Comparison of ENCODE assay signal across 21 cellular contexts in genomic region chr3:65503776-65504175, GRCh38.
A peak's percentile ranks its signal among the peaks of the same experiment; 100 is the strongest.
DNase-seq lines count a peak whose midpoint lies in the region; ATAC-seq and TF ChIP-seq lines count a peak whose summit lies in the region.
"Had no signal": no experiment of that assay in that cellular context is flagged by ENCODE, and none has a peak within 500 bp of the region (broad histone marks: within the 10 kb centered on the region; RNA-seq: fewer than 3 reads in every experiment).

No MANE protein-coding gene starts in this region.

- no peaks in the 10 kb centered on the region for H3K27me3 ChIP-seq in trophoblast cell (ENCODE audit: insufficient read depth, low read length)
- no peaks in the 10 kb centered on the region for H3K27me3 ChIP-seq in ascending aorta
- H3K27me3 ChIP-seq: BLaER1 had no signal

- peaks cover 15% of the 10 kb centered on the region for H3K4me1 Mint-ChIP-seq in type B pancreatic cell (ENCODE audit: unreplicated experiment)
- H3K4me1 Mint-ChIP-seq: B cell; CD4-positive, CD25-positive, alpha-beta regulatory T cell had no signal

- H4K12ac ChIP-seq in trophoblast cell (ENCODE audit: low read depth, low read length), result no peak overlapping the region

- H2AFZ ChIP-seq in trophoblast cell (ENCODE audit: insufficient read depth, low read length, poor library complexity), result no peak overlapping the region

- no peak overlapping the region for H4K8ac ChIP-seq in trophoblast cell (ENCODE audit: low read depth, low read length)

- no peak overlapping the region for H2BK12ac ChIP-seq in trophoblast cell (ENCODE audit: low read length)

- H3K4me2 ChIP-seq in trophoblast cell (ENCODE audit: low read length), result no peak overlapping the region
- H3K4me2 ChIP-seq: BLaER1 had no signal

- no peak for ATAC-seq in HG02884 (IDR thresholded peaks at IDR 0.05; ENCODE audit: unreplicated experiment)
- ATAC-seq: CD8-positive, alpha-beta T cell had no signal

- H3K27me3 Mint-ChIP-seq in type B pancreatic cell, result no peaks in the 10 kb centered on the region
- H3K27me3 Mint-ChIP-seq: B cell; CD4-positive, CD25-positive, alpha-beta regulatory T cell had no signal

- H3K9me3 ChIP-seq in trophoblast cell (ENCODE audit: insufficient read depth, low read depth, low read length) (no peaks in the 10 kb centered on the region), ascending aorta (no peaks in the 10 kb centered on the region)
- H3K9me3 ChIP-seq: Caco-2, HAP-1 had no signal

- no peaks in the 10 kb centered on the region for H3K36me3 ChIP-seq in trophoblast cell (ENCODE audit: control insufficient read depth in 1 of 2, insufficient read depth in 2 of 2, low read length in 2 of 2)
- H3K36me3 ChIP-seq in ascending aorta, result no peaks in the 10 kb centered on the region
- H3K36me3 ChIP-seq: HAP-1 had no signal

- H3K27ac ChIP-seq in trophoblast cell (ENCODE audit: low read depth, low read length) (no peak overlapping the region), ascending aorta (no peak overlapping the region)
- H3K27ac ChIP-seq: 22Rv1, BLaER1, C4-2B had no signal

- H3K4me3 Mint-ChIP-seq in type B pancreatic cell, result peak overlapping the region; percentile 48
- H3K4me3 Mint-ChIP-seq: B cell; CD4-positive, CD25-positive, alpha-beta regulatory T cell; CD8-positive, alpha-beta T cell; HFFc6 had no signal

- no peak overlapping the region for H3K14ac ChIP-seq in trophoblast cell (ENCODE audit: low read length)

- no peaks in the 10 kb centered on the region for H3K79me2 ChIP-seq in trophoblast cell (ENCODE audit: control insufficient read depth, insufficient read depth, low read length, poor library complexity)

- TF ChIP-seq CTCF in epithelial cell of esophagus (IDR thresholded peaks at IDR 0.05; ENCODE audit: insufficient read depth, low read depth, low read length, missing control alignments) (no peak), type B pancreatic cell (conservative IDR thresholded peaks at IDR 0.05) (no peak), ascending aorta (IDR thresholded peaks at IDR 0.05) (no peak)

- DNase-seq in DMS53 (lab: John Stamatoyannopoulos, UW), result peak; percentile 1
- DNase-seq in DMS53 treated with DMSO at 0.1 percent for 48 hours (lab: John Stamatoyannopoulos, UW; ENCODE audit: unreplicated experiment), result no peak
- DNase-seq in epithelial cell of esophagus (ENCODE audit: low read depth), result peak; percentile 64
- peak; percentile 51 to 85 for DNase-seq in trophoblast cell
- no peak for DNase-seq in type B pancreatic cell (ENCODE audit: extremely low spot score, unreplicated experiment)
- DNase-seq in activated T-cell treated with anti-CD3 and anti-CD28 coated beads, Interleukin-2, amount 50 U/mL, for 48 hours, result no peak
- DNase-seq in ascending aorta (ENCODE audit: low spot score in 2 of 2), result no peak
- DNase-seq: Caco-2; CD4-positive, CD25-positive, alpha-beta regulatory T cell; CD8-positive, alpha-beta T cell; DMS153; DMS79 treated with DMSO at 0.1 percent for 48 hours; GF-D8; GOT3; HFFc6 had no signal

- no peak overlapping the region for H4K91ac ChIP-seq in trophoblast cell (ENCODE audit: low read depth, low read length)

- no peak overlapping the region for H2BK5ac ChIP-seq in trophoblast cell (ENCODE audit: low read depth, low read length, poor library complexity)

- H2AK5ac ChIP-seq in trophoblast cell (ENCODE audit: low read length), result no peak overlapping the region

- H3K9ac ChIP-seq in trophoblast cell (ENCODE audit: low read length), result no peak overlapping the region
- H3K9ac ChIP-seq: BLaER1 had no signal

- intact Hi-C loops in ascending aorta (cut with DNase I), result no loop called here

- WGBS in trophoblast cell (ENCODE audit: extremely low coverage, insufficient coverage, insufficient read length), result no CpG with 5 or more reads among the region's 1 CpG

- no peaks in the 10 kb centered on the region for H3K79me1 ChIP-seq in trophoblast cell (ENCODE audit: low read length)

- H3K23ac ChIP-seq in trophoblast cell (ENCODE audit: low read length), result no peak overlapping the region

- no peak overlapping the region for H2BK120ac ChIP-seq in trophoblast cell (ENCODE audit: insufficient read depth, low read length, poor library complexity)

- peaks cover 0 to 1% of the 10 kb centered on the region in 2 experiments for H3K4me1 ChIP-seq in trophoblast cell (ENCODE audit: control insufficient read depth in 1 of 2, insufficient read depth in 2 of 2, low read length in 2 of 2)
- no peaks in the 10 kb centered on the region for H3K4me1 ChIP-seq in ascending aorta
- H3K4me1 ChIP-seq: HAP-1 had no signal

- no peak overlapping the region for H3K4me3 ChIP-seq in epithelial cell of esophagus (ENCODE audit: low read length)
- no peak overlapping the region for H3K4me3 ChIP-seq in trophoblast cell (ENCODE audit: low read depth, low read length)
- H3K4me3 ChIP-seq in ascending aorta, result no peak overlapping the region
- H3K4me3 ChIP-seq: BLaER1, HAP-1 had no signal

- no peak overlapping the region for H3K18ac ChIP-seq in trophoblast cell (ENCODE audit: low read length)

- peak overlapping the region; percentile 89 for H3K27ac Mint-ChIP-seq in type B pancreatic cell
- H3K27ac Mint-ChIP-seq: B cell; CD4-positive, CD25-positive, alpha-beta regulatory T cell; CD8-positive, alpha-beta T cell; HFFc6 had no signal

- no peaks in the 10 kb centered on the region for H3K36me3 Mint-ChIP-seq in type B pancreatic cell
- H3K36me3 Mint-ChIP-seq: CD4-positive, CD25-positive, alpha-beta regulatory T cell; CD8-positive, alpha-beta T cell had no signal

- no peak overlapping the region for H3K4ac ChIP-seq in trophoblast cell (ENCODE audit: low read depth, low read length)

- H3K9me3 Mint-ChIP-seq in type B pancreatic cell, result no peaks in the 10 kb centered on the region
- H3K9me3 Mint-ChIP-seq: HFFc6 had no signal

Comparison
In these comparisons a context has a peak if more than half of its experiments do, and no peak if none do; other contexts are left out.
1. DNase-seq: peak in DMS53 (single experiment), epithelial cell of esophagus (single experiment) and trophoblast cell (2 of 2); none in DMS53 treated with DMSO at 0.1 percent for 48 hours (single experiment), type B pancreatic cell (single experiment), activated T-cell treated with anti-CD3 and anti-CD28 coated beads, Interleukin-2, amount 50 U/mL, for 48 hours (0 of 2) and ascending aorta (0 of 2).